In the genomic region with DNA sequence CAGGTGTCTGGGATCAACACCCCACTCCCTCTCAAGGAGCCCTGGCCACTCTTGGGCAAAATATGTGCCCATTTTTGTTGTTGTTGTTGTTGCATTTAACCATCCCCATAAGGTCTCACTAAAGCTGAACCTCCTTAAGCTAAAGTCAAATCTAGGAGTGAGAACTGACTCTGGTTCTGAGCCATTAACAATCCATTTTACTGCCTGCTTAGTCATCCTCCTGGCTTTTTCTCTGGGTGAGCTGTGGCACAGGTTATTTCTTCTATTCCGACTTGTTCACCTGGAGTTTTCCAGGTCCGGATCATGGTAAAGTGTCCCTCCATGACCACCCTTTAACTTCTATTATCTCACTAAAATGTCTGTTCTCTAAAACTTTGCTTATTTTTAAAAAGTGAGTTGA, we compare ENCODE assay signal across 1 cellular context.
TF ChIP-seq lines count a peak whose summit lies in the region.

No MANE protein-coding gene starts in this region.

TF ChIP-seq in GM23338, 12 proteins besides CTCF, POLR2A, EP300 and RAD21 (continued from another document):
- TF ChIP-seq, protein P1, sequence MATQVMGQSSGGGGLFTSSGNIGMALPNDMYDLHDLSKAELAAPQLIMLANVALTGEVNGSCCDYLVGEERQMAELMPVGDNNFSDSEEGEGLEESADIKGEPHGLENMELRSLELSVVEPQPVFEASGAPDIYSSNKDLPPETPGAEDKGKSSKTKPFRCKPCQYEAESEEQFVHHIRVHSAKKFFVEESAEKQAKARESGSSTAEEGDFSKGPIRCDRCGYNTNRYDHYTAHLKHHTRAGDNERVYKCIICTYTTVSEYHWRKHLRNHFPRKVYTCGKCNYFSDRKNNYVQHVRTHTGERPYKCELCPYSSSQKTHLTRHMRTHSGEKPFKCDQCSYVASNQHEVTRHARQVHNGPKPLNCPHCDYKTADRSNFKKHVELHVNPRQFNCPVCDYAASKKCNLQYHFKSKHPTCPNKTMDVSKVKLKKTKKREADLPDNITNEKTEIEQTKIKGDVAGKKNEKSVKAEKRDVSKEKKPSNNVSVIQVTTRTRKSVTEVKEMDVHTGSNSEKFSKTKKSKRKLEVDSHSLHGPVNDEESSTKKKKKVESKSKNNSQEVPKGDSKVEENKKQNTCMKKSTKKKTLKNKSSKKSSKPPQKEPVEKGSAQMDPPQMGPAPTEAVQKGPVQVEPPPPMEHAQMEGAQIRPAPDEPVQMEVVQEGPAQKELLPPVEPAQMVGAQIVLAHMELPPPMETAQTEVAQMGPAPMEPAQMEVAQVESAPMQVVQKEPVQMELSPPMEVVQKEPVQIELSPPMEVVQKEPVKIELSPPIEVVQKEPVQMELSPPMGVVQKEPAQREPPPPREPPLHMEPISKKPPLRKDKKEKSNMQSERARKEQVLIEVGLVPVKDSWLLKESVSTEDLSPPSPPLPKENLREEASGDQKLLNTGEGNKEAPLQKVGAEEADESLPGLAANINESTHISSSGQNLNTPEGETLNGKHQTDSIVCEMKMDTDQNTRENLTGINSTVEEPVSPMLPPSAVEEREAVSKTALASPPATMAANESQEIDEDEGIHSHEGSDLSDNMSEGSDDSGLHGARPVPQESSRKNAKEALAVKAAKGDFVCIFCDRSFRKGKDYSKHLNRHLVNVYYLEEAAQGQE (IDR thresholded peaks at IDR 0.05; ENCODE audit: unreplicated experiment), result no peak
- no peak for TF ChIP-seq EZH2 (IDR thresholded peaks at IDR 0.05; ENCODE audit: low read depth, unreplicated experiment)
- no peak for TF ChIP-seq NANOG (IDR thresholded peaks at IDR 0.05; ENCODE audit: borderline replicate concordance)
